25 cellular contexts compared by ENCODE assay signal in genomic region chr20:57781901-57782300, GRCh38.
"Had no signal": no experiment of that assay in that cellular context is flagged by ENCODE, and none has a peak within 500 bp of the region (broad histone marks: within the 10 kb centered on the region; RNA-seq: fewer than 3 reads in every experiment).

No MANE protein-coding gene starts in this region.

- H3K4me1 ChIP-seq: esophagus muscularis mucosa, foreskin keratinocyte, gastroesophageal sphincter, heart left ventricle, left lung, neural progenitor cell, psoas muscle, thyroid gland had no signal

- H3K36me3 Mint-ChIP-seq: naive thymus-derived CD4-positive, alpha-beta T cell; neural progenitor cell had no signal

- H3K79me2 ChIP-seq: hepatocyte had no signal

- H2AFZ ChIP-seq: hepatocyte, neural progenitor cell had no signal

- H3K4me1 Mint-ChIP-seq: naive thymus-derived CD4-positive, alpha-beta T cell; stimulated activated naive CD8-positive, alpha-beta T cell treated with anti-CD3 and anti-CD28 coated beads, Interleukin-15, amount 100 ng/mL, for 72 hours had no signal

- H3K27me3 ChIP-seq: gastroesophageal sphincter, heart left ventricle, hepatocyte, left lung, neural progenitor cell, thyroid gland had no signal

- ATAC-seq: foreskin keratinocyte; gastroesophageal sphincter; left cardiac atrium; left lung; naive thymus-derived CD4-positive, alpha-beta T cell; psoas muscle; stimulated activated naive CD8-positive, alpha-beta T cell treated with anti-CD3 and anti-CD28 coated beads, Interleukin-15, amount 100 ng/mL, for 72 hours had no signal

- H3K9me3 Mint-ChIP-seq: naive thymus-derived CD4-positive, alpha-beta T cell; nephron; neural progenitor cell; stimulated activated naive CD8-positive, alpha-beta T cell treated with anti-CD3 and anti-CD28 coated beads, Interleukin-15, amount 100 ng/mL, for 72 hours had no signal

- H3K4me3 Mint-ChIP-seq: naive thymus-derived CD4-positive, alpha-beta T cell; nephron; neural progenitor cell; stimulated activated naive CD8-positive, alpha-beta T cell treated with anti-CD3 and anti-CD28 coated beads, Interleukin-15, amount 100 ng/mL, for 72 hours had no signal

- H3K27me3 Mint-ChIP-seq: stimulated activated naive CD8-positive, alpha-beta T cell treated with anti-CD3 and anti-CD28 coated beads, Interleukin-15, amount 100 ng/mL, for 72 hours had no signal

- H3K36me3 ChIP-seq: esophagus muscularis mucosa, gastroesophageal sphincter, heart left ventricle, left lung, neural progenitor cell, thyroid gland had no signal

- H3K9ac ChIP-seq: neural progenitor cell had no signal

- H3K27ac Mint-ChIP-seq: neural progenitor cell; stimulated activated naive CD8-positive, alpha-beta T cell treated with anti-CD3 and anti-CD28 coated beads, Interleukin-15, amount 100 ng/mL, for 72 hours had no signal

- H3K4me2 ChIP-seq: hepatocyte, neural progenitor cell had no signal

- H3K27ac ChIP-seq: dorsolateral prefrontal cortex, esophagus muscularis mucosa, foreskin keratinocyte, gastroesophageal sphincter, heart left ventricle, hepatocyte, left lung, neural progenitor cell, psoas muscle, skin epidermis, thyroid gland had no signal

- H3K4me3 ChIP-seq: dorsolateral prefrontal cortex, esophagus muscularis mucosa, gastroesophageal sphincter, heart left ventricle, hepatocyte, left lung, neural progenitor cell, psoas muscle, skin epidermis, thyroid gland had no signal

- H3K9me3 ChIP-seq: esophagus muscularis mucosa, gastroesophageal sphincter, heart left ventricle, left lung, psoas muscle, thyroid gland had no signal

- DNase-seq: cerebellar nuclear complex; dorsolateral prefrontal cortex; effector CD4-positive, alpha-beta T cell; foreskin keratinocyte; heart left ventricle; left cardiac atrium; mesenchymal stem cell; midbrain; naive thymus-derived CD4-positive, alpha-beta T cell; psoas muscle; right cardiac atrium; stimulated activated CD4-positive, alpha-beta T cell treated with anti-CD3 and anti-CD28 coated beads, Interleukin-15, amount 100 ng/mL, for 24 hours; stimulated activated CD4-positive, alpha-beta T cell treated with anti-CD3 and anti-CD28 coated beads, Interleukin-4, amount 100 ng/mL, for 1 hour; stimulated activated CD8-positive, alpha-beta memory T cell treated with anti-CD3 and anti-CD28 coated beads, Interleukin-4, amount 100 ng/mL, for 48 hours; stimulated activated naive CD4-positive, alpha-beta T cell; stimulated activated naive CD8-positive, alpha-beta T cell treated with anti-CD3 and anti-CD28 coated beads, Interleukin-15, amount 100 ng/mL, for 72 hours; thyroid gland; trophoblast cell had no signal
